Comparison of ENCODE assay signal across 25 cellular contexts in genomic region chr2:33077841-33078240, GRCh38.
DNase-seq lines count a peak whose midpoint lies in the region; ATAC-seq and TF ChIP-seq lines count a peak whose summit lies in the region.
"Had no signal": no experiment of that assay in that cellular context is flagged by ENCODE, and none has a peak within 500 bp of the region (broad histone marks: within the 10 kb centered on the region; RNA-seq: fewer than 3 reads in every experiment).

No MANE protein-coding gene starts in this region.

- peak; percentile 52 for DNase-seq in Caki2 (ENCODE audit: low read depth)
- DNase-seq in NCI-H69 (lab: John Stamatoyannopoulos, UW), result peak; percentile 81
- no peak for DNase-seq in foreskin keratinocyte
- no peak for DNase-seq in EL
- DNase-seq in DMS79 treated with DMSO at 0.1 percent for 48 hours (lab: John Stamatoyannopoulos, UW), result no peak
- DNase-seq in middle frontal gyrus (ENCODE audit: extremely low spot score, low spot score), result no peak
- DNase-seq: activated B cell treated with CpG ODN at 0.5 μM for 24 hours; activated CD4-positive, alpha-beta T cell treated with anti-CD3 and anti-CD28 coated beads, Interleukin-2, amount 50 U/mL, for 48 hours; activated CD8-positive, alpha-beta memory T cell treated with anti-CD3 and anti-CD28 coated beads, Interleukin-2, amount 50 U/mL, for 48 hours; dorsolateral prefrontal cortex; glutamatergic neuron; H7; NCI-H1092 treated with DMSO at 0.1 percent for 48 hours; NCI-H2081 treated with DMSO at 0.1 percent for 48 hours; NCI-H510A treated with DMSO at 0.1 percent for 48 hours; stimulated activated CD4-positive, alpha-beta T cell treated with anti-CD3 and anti-CD28 coated beads, Interleukin-15, amount 100 ng/mL, for 24 hours; stomach; transverse colon had no signal

- in situ Hi-C loops in Caki2 (cut with HindIII; ENCODE audit: low pct_unique_long_range_greater_than_20kb, low sequenced_read_pairs), result no loop called here

- peak; percentile 58 for ATAC-seq in GM18519 (IDR thresholded peaks at IDR 0.05; ENCODE audit: low FRiP score, unreplicated experiment)
- peak; percentile 40 for ATAC-seq in foreskin keratinocyte
- no peak for ATAC-seq in GM21576 (IDR thresholded peaks at IDR 0.05; ENCODE audit: unreplicated experiment)
- ATAC-seq: activated naive CD4-positive, alpha-beta T cell treated with anti-CD3 and anti-CD28 coated beads, Interleukin-2, amount 50 U/mL, for 72 hours had no signal

- no peak for TF ChIP-seq CTCF in foreskin keratinocyte (conservative IDR thresholded peaks at IDR 0.05)

- peaks cover 5% of the 10 kb centered on the region for H3K4me1 ChIP-seq in foreskin keratinocyte
- H3K4me1 ChIP-seq: transverse colon had no signal

- H3K27ac ChIP-seq in foreskin keratinocyte, result no peak overlapping the region
- H3K27ac ChIP-seq: C4-2B, dorsolateral prefrontal cortex, HL-60, RWPE1, SK-N-MC, stomach, transverse colon had no signal

- no peaks in the 10 kb centered on the region for H3K27me3 ChIP-seq in foreskin keratinocyte
- H3K27me3 ChIP-seq: dorsolateral prefrontal cortex, stomach, transverse colon had no signal

Comparison
In these comparisons a context has a peak if more than half of its experiments do, and no peak if none do; other contexts are left out.
1. DNase-seq: peak in Caki2 (single experiment) and NCI-H69 (single experiment); none in foreskin keratinocyte (0 of 2), EL (single experiment), DMS79 treated with DMSO at 0.1 percent for 48 hours (single experiment) and middle frontal gyrus (single experiment).